10 cellular contexts compared by ENCODE assay signal in genomic region chr14:38751459-38751858, GRCh38.
"Had no signal": no experiment of that assay in that cellular context is flagged by ENCODE, and none has a peak within 500 bp of the region (broad histone marks: within the 10 kb centered on the region; RNA-seq: fewer than 3 reads in every experiment).

No MANE protein-coding gene starts in this region.

- H3K4me3 Mint-ChIP-seq: H9, HFFc6 had no signal

- H3K9me3 ChIP-seq: HAP-1 had no signal

- DNase-seq: GM23248, GOT3, H7, H9, HCEC 1CT, HFFc6 had no signal

- H3K36me3 ChIP-seq: HAP-1 had no signal

- H2AFZ ChIP-seq: GM23248 had no signal

- H3K9me3 Mint-ChIP-seq: H9, HFFc6 had no signal

- H3K27ac ChIP-seq: GM23248 had no signal

- FAIRE-seq: H1, H54 had no signal

- H3K4me3 ChIP-seq: GM23248, HAP-1 had no signal

- ATAC-seq: HCT116 had no signal

- H3K4me1 ChIP-seq: HAP-1 had no signal

- H3K27ac Mint-ChIP-seq: H9, HFFc6 had no signal

- H3K9ac ChIP-seq: GM23248 had no signal
